ENCODE assay signal across 17 cellular contexts in genomic region chr7:40859076-40859475, GRCh38.
DNase-seq lines count a peak whose midpoint lies in the region; ATAC-seq and TF ChIP-seq lines count a peak whose summit lies in the region.
"Had no signal": no experiment of that assay in that cellular context is flagged by ENCODE, and none has a peak within 500 bp of the region (broad histone marks: within the 10 kb centered on the region; RNA-seq: fewer than 3 reads in every experiment).

No MANE protein-coding gene starts in this region.

- CTCF ChIA-PET in mammary epithelial cell (lab: Charles Lee; ENCODE audit: low non-redundant PET), result no interaction called here

- no peak overlapping the region for H3K9ac ChIP-seq in mammary epithelial cell (ENCODE audit: insufficient read depth, low read length)
- H3K9ac ChIP-seq: BLaER1, GM23248 had no signal

- no peak overlapping the region for H2AFZ ChIP-seq in mammary epithelial cell (ENCODE audit: low read depth, low read length)
- H2AFZ ChIP-seq: GM23248 had no signal

- dilution Hi-C loops in mammary epithelial cell (cut with HindIII; ENCODE audit: low sequenced_read_pairs), result no loop called here

- peak overlapping the region; percentile 70 for H3K27ac ChIP-seq in mammary epithelial cell (ENCODE audit: insufficient read depth, low read depth, low read length)
- H3K27ac ChIP-seq in breast epithelium, result no peak overlapping the region
- peak overlapping the region; percentile 78 for H3K27ac ChIP-seq in foreskin keratinocyte
- H3K27ac ChIP-seq: 22Rv1, BLaER1, C4-2B, GM23248 had no signal

- ATAC-seq in left cardiac atrium (peak in 1 of 2 donors; percentile 70), Right ventricle myocardium superior (ENCODE audit: poor library complexity) (no peak), foreskin keratinocyte (no peak)
- ATAC-seq: CD8-positive, alpha-beta T cell had no signal

- in situ Hi-C loops in mammary epithelial cell (cut with MboI; ENCODE audit: low sequenced_read_pairs in 2 of 2), result no loop called here

- no peak overlapping the region for H3K4me3 ChIP-seq in mammary epithelial cell (replicated peaks in 1 of 3; ENCODE audit: insufficient read depth in 1 of 3, low read depth in 2 of 3, low read length in 3 of 3)
- no peak overlapping the region for H3K4me3 ChIP-seq in breast epithelium
- H3K4me3 ChIP-seq: BLaER1, GM23248 had no signal

- peaks cover 8% of the 10 kb centered on the region for H3K36me3 ChIP-seq in mammary epithelial cell (ENCODE audit: insufficient read depth, low read length)
- no peaks in the 10 kb centered on the region for H3K36me3 ChIP-seq in breast epithelium
- H3K36me3 ChIP-seq: BLaER1 had no signal

- WGBS in mammary epithelial cell (ENCODE audit: low coverage, missing lambda C conversion rate), result 95% methylated on average over 2 of the region's 2 CpGs

- TF ChIP-seq CTCF in mammary epithelial cell (conservative IDR thresholded peaks at IDR 0.05 in 1 of 2, IDR thresholded peaks at IDR 0.05 in 1 of 2; ENCODE audit: extremely low read depth in 1 of 2, insufficient read depth in 1 of 2, low read depth in 1 of 2, low read length in 2 of 2) (no peak), breast epithelium (IDR thresholded peaks at IDR 0.05) (no peak), foreskin keratinocyte (conservative IDR thresholded peaks at IDR 0.05) (no peak)

- DNase-seq in mammary epithelial cell (no peak), breast epithelium (ENCODE audit: low spot score in 2 of 2) (no peak), left cardiac atrium (peak; percentile 27), Right ventricle myocardium superior (no peak), foreskin keratinocyte (no peak), NCI-H82 treated with DMSO at 0.1 percent for 48 hours (lab: John Stamatoyannopoulos, UW; ENCODE audit: unreplicated experiment) (no peak)
- DNase-seq: Caco-2; CD4-positive, CD25-positive, alpha-beta regulatory T cell; CD8-positive, alpha-beta T cell; DMS153; DND-41; GM23248; H7; HCEC 1CT had no signal

- H3K9me3 ChIP-seq in mammary epithelial cell (replicated peaks; ENCODE audit: insufficient read depth, low read length), result no peaks in the 10 kb centered on the region
- H3K9me3 ChIP-seq in breast epithelium, result no peaks in the 10 kb centered on the region
- H3K9me3 ChIP-seq: BLaER1, Caco-2 had no signal

- no peaks in the 10 kb centered on the region for H3K27me3 ChIP-seq in mammary epithelial cell (ENCODE audit: insufficient read depth, low read length)
- no peaks in the 10 kb centered on the region for H3K27me3 ChIP-seq in breast epithelium
- no peaks in the 10 kb centered on the region for H3K27me3 ChIP-seq in foreskin keratinocyte
- H3K27me3 ChIP-seq: BLaER1 had no signal

- peaks cover 19% of the 10 kb centered on the region for H3K4me1 ChIP-seq in mammary epithelial cell (ENCODE audit: insufficient read depth, low read length)
- H3K4me1 ChIP-seq in breast epithelium, result no peaks in the 10 kb centered on the region
- H3K4me1 ChIP-seq in foreskin keratinocyte, result peaks cover 12% of the 10 kb centered on the region
- H3K4me1 ChIP-seq: BLaER1, Caco-2 had no signal

- H3K4me2 ChIP-seq in mammary epithelial cell (ENCODE audit: insufficient read depth, low read depth, low read length), result no peak overlapping the region
- H3K4me2 ChIP-seq: BLaER1 had no signal

- intact Hi-C loops in mammary epithelial cell (cut with micrococcal nuclease) (no loop called here), breast epithelium (cut with DNase I; ENCODE audit: low total_unique reads) (no loop called here), left cardiac atrium (cut with DNase I) (no loop called here), Right ventricle myocardium superior (cut with DNase I) (no loop called here)

- no TSS peak for BruUV-seq in mammary epithelial cell (replicated peaks; lab: Mats Ljungman, UMichigan)

- TF ChIP-seq POLR2A in breast epithelium (IDR thresholded peaks at IDR 0.05), result no peak

- H4K20me1 ChIP-seq in mammary epithelial cell (ENCODE audit: insufficient read depth, low read length), result no peaks in the 10 kb centered on the region
- H4K20me1 ChIP-seq: BLaER1 had no signal

- peaks cover 64% of the 10 kb centered on the region for H3K79me2 ChIP-seq in mammary epithelial cell (ENCODE audit: insufficient read depth, low read length)

Comparison
In these comparisons a context has a peak if more than half of its experiments do, and no peak if none do; other contexts are left out.
1. H3K27ac ChIP-seq: peak in mammary epithelial cell (single experiment) and foreskin keratinocyte (single experiment); none in breast epithelium (0 of 2).